8 cellular contexts compared by ENCODE assay signal in genomic region chrX:23907106-23907495, GRCh38. TPM values are rescaled to one million over a fixed set of nuclear protein-coding genes. Genes with fewer than 3 reads are reported as not detected.
A peak's percentile ranks its signal among the peaks of the same experiment; 100 is the strongest.
DNase-seq lines count a peak whose midpoint lies in the region; ATAC-seq and TF ChIP-seq lines count a peak whose summit lies in the region.

No MANE protein-coding gene starts in this region.

- no peaks in the 10 kb centered on the region for H4K20me1 ChIP-seq in hepatocyte (ENCODE audit: insufficient read depth, poor library complexity, severe bottlenecking)

- H3K27me3 ChIP-seq in hepatocyte = no peaks in the 10 kb centered on the region
- H3K27me3 ChIP-seq in spleen (replicated peaks in 1 of 7) = no peaks in the 10 kb centered on the region

- H3K4me1 ChIP-seq in hepatocyte (ENCODE audit: insufficient read depth) (peaks cover 9% of the 10 kb centered on the region), spleen (peaks cover 2 to 31% (median 18%) of the 10 kb centered on the region in 6 donors)

- H3K27me3 Mint-ChIP-seq in Calu3 (ENCODE audit: unreplicated experiment) = no peaks in the 10 kb centered on the region
- no peaks in the 10 kb centered on the region for H3K27me3 Mint-ChIP-seq in activated CD8-positive, alpha-beta T cell treated with anti-CD3 and anti-CD28 coated beads for 36 hours

- H3K27ac Mint-ChIP-seq in Calu3 (ENCODE audit: unreplicated experiment) = no peak overlapping the region
- H3K27ac Mint-ChIP-seq in activated CD8-positive, alpha-beta T cell treated with anti-CD3 and anti-CD28 coated beads for 36 hours = peak overlapping the region; percentile 89

- H3K4me3 ChIP-seq in hepatocyte = peak overlapping the region; percentile 53
- peak overlapping the region; percentile 47 to 73 (median 52) for H3K4me3 ChIP-seq in spleen

- peaks cover 18% of the 10 kb centered on the region for H3K79me2 ChIP-seq in hepatocyte

- no TSS peak for BruUV-seq in Calu3 (replicated peaks; lab: Mats Ljungman, UMichigan)

- CTCF ChIA-PET in Calu3 (lab: Charles Lee) = interaction anchor here (2.4 kb wide), 1 partner anchor 147 kb away, joined by 22 read pairs; no protein-coding TSS in a partner anchor
- CTCF ChIA-PET in activated CD8-positive, alpha-beta T cell treated with anti-CD3 and anti-CD28 coated beads for 36 hours (lab: Charles Lee) = interaction anchor here (0.8 to 5.3 kb wide), 7 partner anchors 123 to 352 kb away, joined by 3 to 42 read pairs (median 4); partner anchors contain the start of genes EIF2S3 and SAT1

- peak; percentile 0 for ATAC-seq in HG02885 (IDR thresholded peaks at IDR 0.05; ENCODE audit: poor library complexity, unreplicated experiment)
- no peak for ATAC-seq in activated CD8-positive, alpha-beta T cell treated with anti-CD3 and anti-CD28 coated beads for 36 hours

- TF ChIP-seq POLR2A in spleen (IDR thresholded peaks at IDR 0.05) = no peak

- H3K27ac ChIP-seq in hepatocyte (peak overlapping the region; percentile 76), spleen (peak overlapping the region; percentile 65 to 93 (median 89))

- H3K36me3 Mint-ChIP-seq in Calu3 (ENCODE audit: insufficient read depth, unreplicated experiment) = peaks cover 14% of the 10 kb centered on the region
- no peaks in the 10 kb centered on the region for H3K36me3 Mint-ChIP-seq in activated CD8-positive, alpha-beta T cell treated with anti-CD3 and anti-CD28 coated beads for 36 hours (ENCODE audit: low read depth)

- TF ChIP-seq CTCF in Calu3 (IDR thresholded peaks at IDR 0.05; ENCODE audit: unreplicated experiment) (no peak), hepatocyte (IDR thresholded peaks at IDR 0.05; ENCODE audit: poor library complexity) (no peak), spleen (IDR thresholded peaks at IDR 0.05 in 8 of 11, conservative IDR thresholded peaks at IDR 0.05 in 3 of 11) (no peak)
- TF ChIP-seq CTCF in activated CD8-positive, alpha-beta T cell treated with anti-CD3 and anti-CD28 coated beads for 36 hours (IDR thresholded peaks at IDR 0.05) = no peak

- H3K9me3 ChIP-seq in hepatocyte (ENCODE audit: low read depth) = no peaks in the 10 kb centered on the region
- H3K9me3 ChIP-seq in spleen = no peaks in the 10 kb centered on the region

- peak overlapping the region; percentile 68 for H2AFZ ChIP-seq in hepatocyte

- POLR2A ChIA-PET in activated CD8-positive, alpha-beta T cell treated with anti-CD3 and anti-CD28 coated beads for 36 hours (lab: Charles Lee) = interaction anchor here (0.9 to 2.1 kb wide), 3 partner anchors 124 to 147 kb away, joined by 3 to 6 read pairs (median 4); no protein-coding TSS in a partner anchor

- H3K36me3 ChIP-seq in hepatocyte (replicated peaks; ENCODE audit: insufficient read depth, low read depth) = no peaks in the 10 kb centered on the region
- H3K36me3 ChIP-seq in spleen = no peaks in the 10 kb centered on the region

- H3K4me1 Mint-ChIP-seq in Calu3 (ENCODE audit: low read depth, unreplicated experiment) = peaks cover 12% of the 10 kb centered on the region
- H3K4me1 Mint-ChIP-seq in activated CD8-positive, alpha-beta T cell treated with anti-CD3 and anti-CD28 coated beads for 36 hours (ENCODE audit: low read depth) = peaks cover 19% of the 10 kb centered on the region

- H3K9me3 Mint-ChIP-seq in Calu3 (ENCODE audit: low read depth, unreplicated experiment) = no peaks in the 10 kb centered on the region
- no peaks in the 10 kb centered on the region for H3K9me3 Mint-ChIP-seq in activated CD8-positive, alpha-beta T cell treated with anti-CD3 and anti-CD28 coated beads for 36 hours

- peak overlapping the region; percentile 74 for H3K4me3 Mint-ChIP-seq in Calu3 (ENCODE audit: low read depth, unreplicated experiment)
- H3K4me3 Mint-ChIP-seq in activated CD8-positive, alpha-beta T cell treated with anti-CD3 and anti-CD28 coated beads for 36 hours = peak overlapping the region; percentile 78

- intact Hi-C loops in Calu3 (cut with micrococcal nuclease; ENCODE audit: unreplicated experiment) (no loop called here), spleen (cut with DNase I; ENCODE audit: low total_unique reads) (no loop called here)
- intact Hi-C loops in activated CD8-positive, alpha-beta T cell treated with anti-CD3 and anti-CD28 coated beads for 36 hours (cut with micrococcal nuclease) = loop anchor here (10.0 kb wide), 2 partner anchors 118 to 148 kb away; partner anchors contain the start of genes EIF2S3 and KLHL15

- DNase-seq in Calu3 (no peak), hepatocyte (ENCODE audit: low spot score) (no peak), spleen (no peak), NCI-H2107 treated with DMSO at 0.1 percent for 48 hours (lab: John Stamatoyannopoulos, UW; ENCODE audit: unreplicated experiment) (no peak), NCI-H1436 treated with DMSO at 0.1 percent for 48 hours (lab: John Stamatoyannopoulos, UW) (no peak)
- DNase-seq in activated CD8-positive, alpha-beta T cell treated with anti-CD3 and anti-CD28 coated beads for 36 hours = no peak
- DNase-seq in central memory CD4-positive, alpha-beta T cell = no peak

- peak overlapping the region; percentile 85 for H3K4me2 ChIP-seq in hepatocyte

- H3K9me2 ChIP-seq in hepatocyte (replicated peaks; ENCODE audit: insufficient read depth) = no peaks in the 10 kb centered on the region

- WGBS in hepatocyte (ENCODE audit: low lambda C conversion rate, missing lambda C conversion rate) = 2% methylated on average over 12 of the region's 12 CpGs
- WGBS in spleen, 5 donors = 1 to 44% (median 5%) methylated on average over 5 to 12 of the region's 12 CpGs

RNA-seq across cellular contexts. Expression of gene APOO, which starts 0.6 kb away (rescaled TPM):
- 46.8 and 50.0 TPM in 2 replicates for total RNA-seq in Calu3 (2022)
- 10 to 100 TPM; 34.1 to 35.7 TPM for total RNA-seq in activated CD8-positive, alpha-beta T cell treated with anti-CD3 and anti-CD28 coated beads for 36 hours
- total RNA-seq in hepatocyte = 21.9 and 27.0 TPM in 2 replicates
- polyA plus RNA-seq in hepatocyte = 35.3 and 45.1 TPM in 2 replicates
- 10 to 100 TPM in 6 of 7 donors, 1 to 10 TPM in 1; 5.8 to 18.0 (median 11.2) TPM for total RNA-seq in spleen
- polyA plus RNA-seq in spleen = 10 to 100 TPM; 10.2 to 14.5 (median 12.7) TPM

RNA-seq across cellular contexts. Expression of gene CXorf58, which starts 0.7 kb away (rescaled TPM):
- not detected in 2 replicates for total RNA-seq in Calu3 (2022)
- under 1 TPM in 1 of 2 experiments, not detected in 1; 0.14 TPM for total RNA-seq in activated CD8-positive, alpha-beta T cell treated with anti-CD3 and anti-CD28 coated beads for 36 hours
- total RNA-seq in hepatocyte = 0.60 and 2.8 TPM in 2 replicates
- polyA plus RNA-seq in hepatocyte = 0.58 TPM in 1 of 2 replicates, not detected in the other
- total RNA-seq in spleen = under 1 TPM in 2 of 7 donors, not detected in 5; 0.36 to 0.92 TPM
- under 1 TPM; 0.04 to 0.16 (median 0.06) TPM for polyA plus RNA-seq in spleen
